Comparison of ENCODE assay signal across 28 cellular contexts in the genomic region with DNA sequence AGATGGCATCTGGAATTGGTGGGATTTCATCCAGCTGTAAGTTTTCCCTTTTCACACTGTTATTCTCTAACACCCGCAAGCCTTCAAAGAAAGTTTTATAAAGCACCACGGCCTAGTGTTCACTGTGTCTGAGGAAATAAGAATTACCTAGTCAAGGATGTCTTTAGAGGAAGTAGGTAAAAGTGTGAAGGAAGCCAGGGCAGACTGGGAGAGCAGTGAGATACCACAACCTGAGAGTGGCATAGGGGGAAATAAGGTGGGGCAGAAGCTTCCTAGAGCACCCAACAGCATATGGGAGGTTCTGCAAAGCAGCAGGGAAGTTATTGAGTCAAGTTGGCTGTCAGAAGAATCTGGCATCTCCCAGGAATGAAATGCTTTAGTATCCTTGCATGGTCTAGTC.
"Had no signal": no experiment of that assay in that cellular context is flagged by ENCODE, and none has a peak within 500 bp of the region (broad histone marks: within the 10 kb centered on the region; RNA-seq: fewer than 3 reads in every experiment).

No MANE protein-coding gene starts in this region.

- DNase-seq: activated CD4-positive, alpha-beta T cell treated with anti-CD3 and anti-CD28 coated beads for 1 hour; activated CD4-positive, alpha-beta T cell treated with anti-CD3 and anti-CD28 coated beads for 48 hours; activated CD4-positive, CD25-positive, alpha-beta regulatory T cell; activated CD8-positive, alpha-beta T cell treated with anti-CD3 and anti-CD28 coated beads for 36 hours; activated effector memory CD4-positive, alpha-beta T cell treated with anti-CD3 and anti-CD28 coated beads, Interleukin-2, amount 50 U/mL, for 16 hours; activated naive CD4-positive, alpha-beta T cell; activated naive CD4-positive, alpha-beta T cell treated with anti-CD3 and anti-CD28 coated beads, Interleukin-2, amount 50 U/mL, for 16 hours; activated naive CD8-positive, alpha-beta T cell treated with anti-CD3 and anti-CD28 coated beads for 36 hours; activated T-cell treated with anti-CD3 and anti-CD28 coated beads, Interleukin-2, amount 50 U/mL, for 1 hour; activated T-cell treated with anti-CD3 and anti-CD28 coated beads, Interleukin-2, amount 50 U/mL, for 72 hours; amniotic stem cell; NCI-H187 treated with DMSO at 0.1 percent for 48 hours; NCI-H2171 treated with DMSO at 0.1 percent for 48 hours; NCI-H526; SHP77 treated with DMSO at 0.1 percent for 48 hours; SK-N-SH; SW 1271; T-helper 1 cell; T-helper 2 cell; T-helper 9 cell had no signal

- H3K4me1 ChIP-seq: SJSA1 had no signal

- H3K27me3 ChIP-seq: body of pancreas, breast epithelium, SJSA1 had no signal

- FAIRE-seq: astrocyte had no signal

- H3K9me3 ChIP-seq: body of pancreas, breast epithelium, SJSA1, SK-N-SH had no signal

- H3K36me3 Mint-ChIP-seq: activated naive CD8-positive, alpha-beta T cell treated with anti-CD3 and anti-CD28 coated beads for 36 hours had no signal

- H3K27ac Mint-ChIP-seq: activated CD8-positive, alpha-beta T cell treated with anti-CD3 and anti-CD28 coated beads for 36 hours; activated naive CD8-positive, alpha-beta T cell treated with anti-CD3 and anti-CD28 coated beads for 36 hours; activated T-cell treated with anti-CD3 and anti-CD28 coated beads, Interleukin-2, amount 50 U/mL, for 72 hours; activated T-helper 17 cell treated with anti-CD3 and anti-CD28 coated beads, Interleukin-2, amount 50 U/mL, for 72 hours had no signal

- H3K27me3 Mint-ChIP-seq: activated naive CD8-positive, alpha-beta T cell treated with anti-CD3 and anti-CD28 coated beads for 36 hours; activated T-helper 17 cell treated with anti-CD3 and anti-CD28 coated beads, Interleukin-2, amount 50 U/mL, for 72 hours had no signal

- H3K4me3 Mint-ChIP-seq: activated CD8-positive, alpha-beta T cell treated with anti-CD3 and anti-CD28 coated beads for 36 hours; activated naive CD8-positive, alpha-beta T cell treated with anti-CD3 and anti-CD28 coated beads for 36 hours; activated T-cell treated with anti-CD3 and anti-CD28 coated beads, Interleukin-2, amount 50 U/mL, for 72 hours; activated T-helper 17 cell treated with anti-CD3 and anti-CD28 coated beads, Interleukin-2, amount 50 U/mL, for 72 hours had no signal

- ATAC-seq: activated CD8-positive, alpha-beta T cell treated with anti-CD3 and anti-CD28 coated beads for 36 hours; activated T-cell treated with anti-CD3 and anti-CD28 coated beads, Interleukin-2, amount 50 U/mL, for 72 hours; activated T-helper 17 cell treated with anti-CD3 and anti-CD28 coated beads, Interleukin-2, amount 50 U/mL, for 72 hours; body of pancreas; Panc1 had no signal

- H3K9me3 Mint-ChIP-seq: activated CD8-positive, alpha-beta T cell treated with anti-CD3 and anti-CD28 coated beads for 36 hours; activated naive CD8-positive, alpha-beta T cell treated with anti-CD3 and anti-CD28 coated beads for 36 hours; activated T-cell treated with anti-CD3 and anti-CD28 coated beads, Interleukin-2, amount 50 U/mL, for 72 hours; activated T-helper 17 cell treated with anti-CD3 and anti-CD28 coated beads, Interleukin-2, amount 50 U/mL, for 72 hours had no signal

- H3K36me3 ChIP-seq: breast epithelium, SJSA1 had no signal

- H3K27ac ChIP-seq: body of pancreas, breast epithelium, KMS-11, SJSA1, VCaP had no signal

- H3K4me1 Mint-ChIP-seq: activated naive CD8-positive, alpha-beta T cell treated with anti-CD3 and anti-CD28 coated beads for 36 hours; activated T-helper 17 cell treated with anti-CD3 and anti-CD28 coated beads, Interleukin-2, amount 50 U/mL, for 72 hours had no signal

- H3K4me3 ChIP-seq: body of pancreas, breast epithelium, SJSA1 had no signal
